In the genomic region with DNA sequence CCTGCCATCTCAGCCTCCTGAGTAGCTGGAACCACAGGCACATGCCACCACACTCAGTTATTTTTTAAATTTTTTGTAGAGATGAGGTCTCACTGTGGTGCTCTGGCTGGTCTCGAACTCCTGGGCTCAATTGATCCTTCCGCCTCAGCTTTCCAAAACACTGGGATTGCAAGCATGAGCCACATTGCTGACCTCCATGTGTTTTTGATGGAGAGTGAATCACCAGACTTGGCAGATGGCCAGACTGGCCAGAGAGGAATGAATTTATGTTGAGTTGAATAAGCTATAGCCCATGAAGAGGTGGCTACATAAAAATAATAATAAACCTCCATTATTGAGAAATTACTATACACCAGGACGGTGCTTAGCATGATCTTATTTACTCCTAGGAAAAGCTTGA, we compare ENCODE assay signal across 13 cellular contexts.
DNase-seq lines count a peak whose midpoint lies in the region; ATAC-seq and TF ChIP-seq lines count a peak whose summit lies in the region.
"Had no signal": no experiment of that assay in that cellular context is flagged by ENCODE, and none has a peak within 500 bp of the region (broad histone marks: within the 10 kb centered on the region; RNA-seq: fewer than 3 reads in every experiment).

No MANE protein-coding gene starts in this region.

- no peaks in the 10 kb centered on the region for H3K9me3 Mint-ChIP-seq in activated CD8-positive, alpha-beta T cell treated with anti-CD3 and anti-CD28 coated beads for 36 hours
- H3K9me3 Mint-ChIP-seq in activated CD8-positive, alpha-beta T cell treated with anti-CD3 and anti-CD28 coated beads, Interleukin-2, amount 10 ng/mL, durations not matched to agents 7 days and 5 days (ENCODE audit: insufficient read depth) = no peaks in the 10 kb centered on the region
- H3K9me3 Mint-ChIP-seq: activated T-helper 1 cell treated with anti-CD3 and anti-CD28 coated beads, Interleukin-12 subunit alpha, Interleukin-12 subunit beta, Interleukin-2, Interleukin-4 antibody, amounts not matched to agents 30 ng/mL and 10 ng/mL and 1 ng/mL, durations not matched to agents 14 hours and 24 hours and 36 hours had no signal

- no peak overlapping the region for H3K27ac Mint-ChIP-seq in activated CD8-positive, alpha-beta T cell treated with anti-CD3 and anti-CD28 coated beads for 36 hours
- no peak overlapping the region for H3K27ac Mint-ChIP-seq in activated CD8-positive, alpha-beta T cell treated with anti-CD3 and anti-CD28 coated beads, Interleukin-2, amount 10 ng/mL, durations not matched to agents 7 days and 5 days
- H3K27ac Mint-ChIP-seq: activated T-helper 1 cell treated with anti-CD3 and anti-CD28 coated beads, Interleukin-12 subunit alpha, Interleukin-12 subunit beta, Interleukin-2, Interleukin-4 antibody, amounts not matched to agents 30 ng/mL and 10 ng/mL and 1 ng/mL, durations not matched to agents 14 hours and 24 hours and 36 hours; B cell had no signal

- peaks cover 5% of the 10 kb centered on the region; the same call in 1 of the 2 replicates for H3K4me1 ChIP-seq in SJCRH30
- H3K4me1 ChIP-seq: right lobe of liver had no signal

- H3K27me3 Mint-ChIP-seq in activated CD8-positive, alpha-beta T cell treated with anti-CD3 and anti-CD28 coated beads for 36 hours = peaks cover 1% of the 10 kb centered on the region
- peaks cover 4% of the 10 kb centered on the region for H3K27me3 Mint-ChIP-seq in activated CD8-positive, alpha-beta T cell treated with anti-CD3 and anti-CD28 coated beads, Interleukin-2, amount 10 ng/mL, durations not matched to agents 7 days and 5 days (ENCODE audit: low read depth)

- intact Hi-C loops in activated CD8-positive, alpha-beta T cell treated with anti-CD3 and anti-CD28 coated beads for 36 hours (cut with micrococcal nuclease) = no loop called here

- peak; percentile 7 for DNase-seq in activated CD8-positive, alpha-beta T cell treated with anti-CD3 and anti-CD28 coated beads for 36 hours
- no peak for DNase-seq in activated CD8-positive, alpha-beta T cell treated with anti-CD3 and anti-CD28 coated beads, Interleukin-2, amount 10 ng/mL, durations not matched to agents 7 days and 5 days
- peak; percentile 35 to 54 for DNase-seq in SJCRH30
- DNase-seq in fibroblast of gingiva (ENCODE audit: low read depth) = peak; percentile 87
- peak; percentile 71 for DNase-seq in stromal cell of bone marrow (ENCODE audit: low read depth)
- DNase-seq in CD1c-positive myeloid dendritic cell (ENCODE audit: extremely low spot score) = no peak
- DNase-seq in NOMO-1 treated with dmso at 0.1 percent for 144 hours (lab: John Stamatoyannopoulos, UW; ENCODE audit: unreplicated experiment) = no peak
- DNase-seq: effector memory CD4-positive, alpha-beta T cell; left lung had no signal

- no peaks in the 10 kb centered on the region for H3K36me3 ChIP-seq in SJCRH30
- H3K36me3 ChIP-seq: left lung, right lobe of liver had no signal

- no peak for TF ChIP-seq CTCF in activated CD8-positive, alpha-beta T cell treated with anti-CD3 and anti-CD28 coated beads for 36 hours (IDR thresholded peaks at IDR 0.05)

- H3K36me3 Mint-ChIP-seq in activated CD8-positive, alpha-beta T cell treated with anti-CD3 and anti-CD28 coated beads for 36 hours (ENCODE audit: low read depth) = no peaks in the 10 kb centered on the region
- H3K36me3 Mint-ChIP-seq in activated CD8-positive, alpha-beta T cell treated with anti-CD3 and anti-CD28 coated beads, Interleukin-2, amount 10 ng/mL, durations not matched to agents 7 days and 5 days (ENCODE audit: low read depth) = no peaks in the 10 kb centered on the region

- no peak overlapping the region for H3K27ac ChIP-seq in SJCRH30
- H3K27ac ChIP-seq: left lung, right lobe of liver had no signal

- H3K4me3 ChIP-seq in SJCRH30 = no peak overlapping the region
- H3K4me3 ChIP-seq: left lung, right lobe of liver had no signal

- ATAC-seq in activated CD8-positive, alpha-beta T cell treated with anti-CD3 and anti-CD28 coated beads for 36 hours = no peak
- ATAC-seq in activated CD8-positive, alpha-beta T cell treated with anti-CD3 and anti-CD28 coated beads, Interleukin-2, amount 10 ng/mL, durations not matched to agents 7 days and 5 days = no peak
- ATAC-seq in HG03025 (IDR thresholded peaks at IDR 0.05; ENCODE audit: low FRiP score, unreplicated experiment) = no peak
- ATAC-seq: left lung had no signal

- peaks cover 2% of the 10 kb centered on the region for H3K4me1 Mint-ChIP-seq in activated CD8-positive, alpha-beta T cell treated with anti-CD3 and anti-CD28 coated beads for 36 hours (ENCODE audit: low read depth)
- peaks cover 2% of the 10 kb centered on the region for H3K4me1 Mint-ChIP-seq in activated CD8-positive, alpha-beta T cell treated with anti-CD3 and anti-CD28 coated beads, Interleukin-2, amount 10 ng/mL, durations not matched to agents 7 days and 5 days (ENCODE audit: low read depth)
- H3K4me1 Mint-ChIP-seq: B cell had no signal

- H3K4me3 Mint-ChIP-seq in activated CD8-positive, alpha-beta T cell treated with anti-CD3 and anti-CD28 coated beads for 36 hours = no peak overlapping the region
- H3K4me3 Mint-ChIP-seq in activated CD8-positive, alpha-beta T cell treated with anti-CD3 and anti-CD28 coated beads, Interleukin-2, amount 10 ng/mL, durations not matched to agents 7 days and 5 days = no peak overlapping the region
- H3K4me3 Mint-ChIP-seq: activated T-helper 1 cell treated with anti-CD3 and anti-CD28 coated beads, Interleukin-12 subunit alpha, Interleukin-12 subunit beta, Interleukin-2, Interleukin-4 antibody, amounts not matched to agents 30 ng/mL and 10 ng/mL and 1 ng/mL, durations not matched to agents 14 hours and 24 hours and 36 hours; B cell had no signal

- CTCF ChIA-PET in activated CD8-positive, alpha-beta T cell treated with anti-CD3 and anti-CD28 coated beads for 36 hours (lab: Charles Lee) = interaction anchor here (4.8 kb wide), 1 partner anchor 9 kb away, joined by 37 read pairs; no protein-coding TSS in a partner anchor
- CTCF ChIA-PET in activated CD8-positive, alpha-beta T cell treated with anti-CD3 and anti-CD28 coated beads, Interleukin-2, amount 10 ng/mL, durations not matched to agents 7 days and 5 days (lab: Charles Lee) = interaction anchor here (2.5 kb wide), 1 partner anchor 10 kb away, joined by 13 read pairs; no protein-coding TSS in a partner anchor

- POLR2A ChIA-PET in activated CD8-positive, alpha-beta T cell treated with anti-CD3 and anti-CD28 coated beads for 36 hours (lab: Charles Lee) = no interaction called here
- POLR2A ChIA-PET in activated CD8-positive, alpha-beta T cell treated with anti-CD3 and anti-CD28 coated beads, Interleukin-2, amount 10 ng/mL, durations not matched to agents 7 days and 5 days (lab: Charles Lee) = no interaction called here

- no peaks in the 10 kb centered on the region for H3K9me3 ChIP-seq in SJCRH30 (replicated peaks)
- H3K9me3 ChIP-seq: left lung, right lobe of liver had no signal

- H3K27me3 ChIP-seq in SJCRH30 = no peaks in the 10 kb centered on the region
- H3K27me3 ChIP-seq: left lung, right lobe of liver had no signal

Comparison
In these comparisons a context has a peak if more than half of its experiments do, and no peak if none do; other contexts are left out.
1. DNase-seq: peak in activated CD8-positive, alpha-beta T cell treated with anti-CD3 and anti-CD28 coated beads for 36 hours (single experiment), SJCRH30 (2 of 2), fibroblast of gingiva (single experiment) and stromal cell of bone marrow (single experiment); none in activated CD8-positive, alpha-beta T cell treated with anti-CD3 and anti-CD28 coated beads, Interleukin-2, amount 10 ng/mL, durations not matched to agents 7 days and 5 days (single experiment), CD1c-positive myeloid dendritic cell (single experiment) and NOMO-1 treated with dmso at 0.1 percent for 144 hours (single experiment).